Comparison of ENCODE assay signal across 26 cellular contexts in genomic region chr18:74142251-74142650, GRCh38. TPM values are rescaled to one million over a fixed set of nuclear protein-coding genes. Genes with fewer than 3 reads are reported as not detected.
"Had no signal": no experiment of that assay in that cellular context is flagged by ENCODE, and none has a peak within 500 bp of the region (broad histone marks: within the 10 kb centered on the region; RNA-seq: fewer than 3 reads in every experiment).

No MANE protein-coding gene starts in this region.

- H3K27ac ChIP-seq: brain microvascular endothelial cell, lower lobe of right lung, parathyroid adenoma, stomach, suprapubic skin, tibial nerve, WERI-Rb-1 had no signal

- H3K36me3 ChIP-seq: brain microvascular endothelial cell, lower lobe of right lung, stomach, suprapubic skin, tibial nerve, WERI-Rb-1 had no signal

- H3K4me1 ChIP-seq: parathyroid adenoma had no signal

- DNase-seq: activated CD4-positive, alpha-beta T cell treated with anti-CD3 and anti-CD28 coated beads, Interleukin-2, amount 10 ng/mL, durations not matched to agents 7 days and 5 days; activated CD4-positive, CD25-positive, alpha-beta regulatory T cell treated with anti-CD3 and anti-CD28 coated beads, Interleukin-2, amount 50 U/mL, for 72 hours; activated CD8-positive, alpha-beta memory T cell treated with anti-CD3 and anti-CD28 coated beads, Interleukin-2, amount 10 ng/mL, durations not matched to agents 7 days and 5 days; activated CD8-positive, alpha-beta T cell treated with anti-CD3 and anti-CD28 coated beads for 36 hours; activated gamma-delta T cell; activated naive CD4-positive, alpha-beta T cell treated with anti-CD3 and anti-CD28 coated beads, Interleukin-2, amount 50 U/mL, for 16 hours; activated T-cell treated with anti-CD3 and anti-CD28 coated beads for 4 hours; aorta; brain microvascular endothelial cell; cortex of kidney; endodermal cell; foreskin melanocyte; kidney; lower lobe of right lung; naive B cell; nucleus accumbens; right cardiac atrium; stimulated activated CD4-positive, alpha-beta T cell treated with anti-CD3 and anti-CD28 coated beads, Interleukin-1b, Interleukin-23, amount 100 ng/mL, for 48 hours; stomach; WERI-Rb-1 had no signal

- H3K27me3 ChIP-seq: brain microvascular endothelial cell, tibial nerve had no signal

- H3K36me3 Mint-ChIP-seq: activated CD8-positive, alpha-beta memory T cell treated with anti-CD3 and anti-CD28 coated beads, Interleukin-2, amount 10 ng/mL, durations not matched to agents 7 days and 5 days; naive B cell had no signal

- H2AFZ ChIP-seq: parathyroid adenoma had no signal

- H3K9me3 Mint-ChIP-seq: activated CD4-positive, alpha-beta T cell treated with anti-CD3 and anti-CD28 coated beads, Interleukin-2, amount 10 ng/mL, durations not matched to agents 7 days and 5 days; activated CD8-positive, alpha-beta T cell treated with anti-CD3 and anti-CD28 coated beads for 36 hours; activated T-helper 1 cell treated with anti-CD3 and anti-CD28 coated beads, Interleukin-12 subunit alpha, Interleukin-12 subunit beta, Interleukin-2, Interleukin-4 antibody, amounts not matched to agents 30 ng/mL and 10 ng/mL and 1 ng/mL, durations not matched to agents 14 hours and 24 hours and 36 hours; endodermal cell; naive B cell had no signal

- H3K9ac ChIP-seq: parathyroid adenoma had no signal

- H3K27ac Mint-ChIP-seq: activated CD4-positive, alpha-beta T cell treated with anti-CD3 and anti-CD28 coated beads, Interleukin-2, amount 10 ng/mL, durations not matched to agents 7 days and 5 days; activated CD8-positive, alpha-beta memory T cell treated with anti-CD3 and anti-CD28 coated beads, Interleukin-2, amount 10 ng/mL, durations not matched to agents 7 days and 5 days; activated CD8-positive, alpha-beta T cell treated with anti-CD3 and anti-CD28 coated beads for 36 hours; activated T-helper 1 cell treated with anti-CD3 and anti-CD28 coated beads, Interleukin-12 subunit alpha, Interleukin-12 subunit beta, Interleukin-2, Interleukin-4 antibody, amounts not matched to agents 30 ng/mL and 10 ng/mL and 1 ng/mL, durations not matched to agents 14 hours and 24 hours and 36 hours; endodermal cell had no signal

- H3K9me3 ChIP-seq: lower lobe of right lung, stomach, suprapubic skin, tibial nerve had no signal

- FAIRE-seq: kidney, TTC549 had no signal

- H3K79me2 ChIP-seq: parathyroid adenoma had no signal

- H3K4me3 ChIP-seq: lower lobe of right lung, stomach, suprapubic skin, tibial nerve had no signal

- H3K4me3 Mint-ChIP-seq: activated CD4-positive, alpha-beta T cell treated with anti-CD3 and anti-CD28 coated beads, Interleukin-2, amount 10 ng/mL, durations not matched to agents 7 days and 5 days; activated CD8-positive, alpha-beta memory T cell treated with anti-CD3 and anti-CD28 coated beads, Interleukin-2, amount 10 ng/mL, durations not matched to agents 7 days and 5 days; activated CD8-positive, alpha-beta T cell treated with anti-CD3 and anti-CD28 coated beads for 36 hours; activated T-helper 1 cell treated with anti-CD3 and anti-CD28 coated beads, Interleukin-12 subunit alpha, Interleukin-12 subunit beta, Interleukin-2, Interleukin-4 antibody, amounts not matched to agents 30 ng/mL and 10 ng/mL and 1 ng/mL, durations not matched to agents 14 hours and 24 hours and 36 hours; endodermal cell; naive B cell had no signal

- H3K27me3 Mint-ChIP-seq: activated CD8-positive, alpha-beta T cell treated with anti-CD3 and anti-CD28 coated beads for 36 hours had no signal

RNA-seq across cellular contexts. Expression of gene FBXO15, which starts 5.4 kb away (rescaled TPM):
- total RNA-seq: pulmonary artery endothelial cell had no signal
